Comparison of ENCODE assay signal across 8 cellular contexts in genomic region chr11:65917077-65917433, GRCh38. TPM values are rescaled to one million over a fixed set of nuclear protein-coding genes. Genes with fewer than 3 reads are reported as not detected.
DNase-seq lines count a peak whose midpoint lies in the region; ATAC-seq and TF ChIP-seq lines count a peak whose summit lies in the region.
"Had no signal": no experiment of that assay in that cellular context is flagged by ENCODE, and none has a peak within 500 bp of the region (broad histone marks: within the 10 kb centered on the region; RNA-seq: fewer than 3 reads in every experiment).

No MANE protein-coding gene starts in this region.

- DNase-seq in CD8-positive, alpha-beta memory T cell, result no peak
- no peak for DNase-seq in activated CD8-positive, alpha-beta T cell treated with anti-CD3 and anti-CD28 coated beads, Interleukin-2, amount 10 ng/mL, durations not matched to agents 7 days and 5 days
- DNase-seq in naive thymus-derived CD8-positive, alpha-beta T cell, result no peak
- DNase-seq in OCI-LY7 (ENCODE audit: low spot score), result no peak
- DNase-seq: HCEC 1CT had no signal

- H3K9me2 ChIP-seq in OCI-LY7 (ENCODE audit: insufficient read depth, low read length), result no peaks in the 10 kb centered on the region

- CTCF ChIA-PET in CD8-positive, alpha-beta memory T cell (lab: Charles Lee), result interaction anchor here (1.0 to 2.5 kb wide), 3 partner anchors 27 to 57 kb away, joined by 3 to 33 read pairs (median 8); partner anchors contain the start of genes CCDC85B, FIBP and MUS81
- CTCF ChIA-PET in activated CD8-positive, alpha-beta T cell treated with anti-CD3 and anti-CD28 coated beads, Interleukin-2, amount 10 ng/mL, durations not matched to agents 7 days and 5 days (lab: Charles Lee), result interaction anchor here (1.3 to 2.1 kb wide), 4 partner anchors 15 to 31 kb away, joined by 3 to 22 read pairs (median 6); partner anchors contain the start of genes CCDC85B, FIBP and FOSL1
- CTCF ChIA-PET in OCI-LY7 (lab: Charles Lee; ENCODE audit: unreplicated experiment), result no interaction called here

- no peak for TF ChIP-seq CTCF in OCI-LY7 (conservative IDR thresholded peaks at IDR 0.05; ENCODE audit: low read length)

- H3K27ac ChIP-seq in CD8-positive, alpha-beta memory T cell (ENCODE audit: low read depth, low read length), result no peak overlapping the region
- no peak overlapping the region for H3K27ac ChIP-seq in OCI-LY7 (ENCODE audit: low read depth, low read length, poor library complexity, severe bottlenecking)
- H3K27ac ChIP-seq: parathyroid adenoma had no signal

- H3K27me3 ChIP-seq in CD8-positive, alpha-beta memory T cell (ENCODE audit: insufficient read depth, low read length, poor library complexity, severe bottlenecking), result no peaks in the 10 kb centered on the region

- no peak overlapping the region for H3K4me3 ChIP-seq in CD8-positive, alpha-beta memory T cell (ENCODE audit: low read length)
- no peak overlapping the region for H3K4me3 ChIP-seq in OCI-LY7 (ENCODE audit: low read depth, low read length, poor library complexity, severe bottlenecking)

- BruUV-seq in OCI-LY7 (replicated peaks; lab: Mats Ljungman, UMichigan), result no TSS peak

- H3K27ac Mint-ChIP-seq in CD8-positive, alpha-beta memory T cell, result peak overlapping the region in 7 of 8 donors; percentile 46 to 94 (median 78)
- no peak overlapping the region for H3K27ac Mint-ChIP-seq in activated CD8-positive, alpha-beta T cell treated with anti-CD3 and anti-CD28 coated beads, Interleukin-2, amount 10 ng/mL, durations not matched to agents 7 days and 5 days
- peak overlapping the region; percentile 19 to 96 (median 76) for H3K27ac Mint-ChIP-seq in naive thymus-derived CD8-positive, alpha-beta T cell

- peak overlapping the region; percentile 79 to 96 (median 89) for H3K4me3 Mint-ChIP-seq in CD8-positive, alpha-beta memory T cell
- H3K4me3 Mint-ChIP-seq in activated CD8-positive, alpha-beta T cell treated with anti-CD3 and anti-CD28 coated beads, Interleukin-2, amount 10 ng/mL, durations not matched to agents 7 days and 5 days, result peak overlapping the region; percentile 86
- H3K4me3 Mint-ChIP-seq in naive thymus-derived CD8-positive, alpha-beta T cell, result peak overlapping the region; percentile 65 to 96 (median 87)

- no peaks in the 10 kb centered on the region for H3K9me3 Mint-ChIP-seq in CD8-positive, alpha-beta memory T cell
- H3K9me3 Mint-ChIP-seq in activated CD8-positive, alpha-beta T cell treated with anti-CD3 and anti-CD28 coated beads, Interleukin-2, amount 10 ng/mL, durations not matched to agents 7 days and 5 days (ENCODE audit: insufficient read depth), result no peaks in the 10 kb centered on the region
- no peaks in the 10 kb centered on the region for H3K9me3 Mint-ChIP-seq in naive thymus-derived CD8-positive, alpha-beta T cell

- no peaks in the 10 kb centered on the region for H3K9me3 ChIP-seq in CD8-positive, alpha-beta memory T cell (ENCODE audit: low read length)
- H3K9me3 ChIP-seq in OCI-LY7 (ENCODE audit: low read length), result no peaks in the 10 kb centered on the region

- H3K36me3 Mint-ChIP-seq in CD8-positive, alpha-beta memory T cell, result peaks cover 0 to 32% (median 3%) of the 10 kb centered on the region in 3 donors
- H3K36me3 Mint-ChIP-seq in activated CD8-positive, alpha-beta T cell treated with anti-CD3 and anti-CD28 coated beads, Interleukin-2, amount 10 ng/mL, durations not matched to agents 7 days and 5 days (ENCODE audit: low read depth), result peaks cover 25% of the 10 kb centered on the region
- peaks cover 0 to 19% (median 0%) of the 10 kb centered on the region in 3 donors for H3K36me3 Mint-ChIP-seq in naive thymus-derived CD8-positive, alpha-beta T cell

- H3K4me1 ChIP-seq in CD8-positive, alpha-beta memory T cell (ENCODE audit: insufficient read depth, low read length), result peaks cover 38% of the 10 kb centered on the region
- peaks cover 22% of the 10 kb centered on the region for H3K4me1 ChIP-seq in OCI-LY7 (ENCODE audit: insufficient read depth, low read length, poor library complexity, severe bottlenecking)
- H3K4me1 ChIP-seq: parathyroid adenoma had no signal

- no peak overlapping the region for H2AFZ ChIP-seq in OCI-LY7 (ENCODE audit: low read length)
- H2AFZ ChIP-seq: parathyroid adenoma had no signal

- peaks cover 6% of the 10 kb centered on the region for H3K36me3 ChIP-seq in CD8-positive, alpha-beta memory T cell (ENCODE audit: insufficient read depth, low read length)
- no peaks in the 10 kb centered on the region for H3K36me3 ChIP-seq in OCI-LY7 (ENCODE audit: insufficient read depth, low read length)

- H3K27me3 Mint-ChIP-seq in CD8-positive, alpha-beta memory T cell, result peaks cover 0 to 3% of the 10 kb centered on the region in 2 donors
- H3K27me3 Mint-ChIP-seq in activated CD8-positive, alpha-beta T cell treated with anti-CD3 and anti-CD28 coated beads, Interleukin-2, amount 10 ng/mL, durations not matched to agents 7 days and 5 days (ENCODE audit: low read depth), result no peaks in the 10 kb centered on the region
- no peaks in the 10 kb centered on the region for H3K27me3 Mint-ChIP-seq in naive thymus-derived CD8-positive, alpha-beta T cell

- no peak overlapping the region for H3K4me2 ChIP-seq in OCI-LY7 (ENCODE audit: low read length)

- intact Hi-C loops in OCI-LY7 (cut with micrococcal nuclease; ENCODE audit: unreplicated experiment), result no loop called here

- no peaks in the 10 kb centered on the region for H4K20me1 ChIP-seq in OCI-LY7 (ENCODE audit: insufficient read depth, low read length)

- POLR2A ChIA-PET in CD8-positive, alpha-beta memory T cell (lab: Charles Lee), result interaction anchor here (0.5 to 2.3 kb wide), 2 partner anchors 24 to 137 kb away, joined by 3 to 11 read pairs; no protein-coding TSS in a partner anchor
- POLR2A ChIA-PET in activated CD8-positive, alpha-beta T cell treated with anti-CD3 and anti-CD28 coated beads, Interleukin-2, amount 10 ng/mL, durations not matched to agents 7 days and 5 days (lab: Charles Lee), result interaction anchor here (0.9 to 2.3 kb wide), 5 partner anchors 8 to 57 kb away, joined by 3 to 18 read pairs (median 7); partner anchors contain the start of genes CCDC85B and MUS81
- POLR2A ChIA-PET in naive thymus-derived CD8-positive, alpha-beta T cell (lab: Charles Lee), result interaction anchor here (2.0 to 7.7 kb wide), 6 partner anchors 11 to 254 kb away, joined by 7 to 183 read pairs (median 22); partner anchors contain the start of genes CCDC85B, FIBP, FOSL1 and MUS81
- POLR2A ChIA-PET in OCI-LY7 (lab: Charles Lee), result no interaction called here

- peaks cover 11% of the 10 kb centered on the region; the same call in 1 of the 2 replicates for H3K79me2 ChIP-seq in OCI-LY7 (ENCODE audit: insufficient read depth, low read depth, low read length)

- H3K4me1 Mint-ChIP-seq in CD8-positive, alpha-beta memory T cell, result peaks cover 22 to 49% (median 27%) of the 10 kb centered on the region in 3 donors
- peaks cover 34% of the 10 kb centered on the region for H3K4me1 Mint-ChIP-seq in activated CD8-positive, alpha-beta T cell treated with anti-CD3 and anti-CD28 coated beads, Interleukin-2, amount 10 ng/mL, durations not matched to agents 7 days and 5 days (ENCODE audit: low read depth)
- H3K4me1 Mint-ChIP-seq in naive thymus-derived CD8-positive, alpha-beta T cell, result peaks cover 17 to 51% (median 42%) of the 10 kb centered on the region in 4 donors

- ATAC-seq in activated CD8-positive, alpha-beta T cell treated with anti-CD3 and anti-CD28 coated beads, Interleukin-2, amount 10 ng/mL, durations not matched to agents 7 days and 5 days, result no peak
- no peak for ATAC-seq in naive thymus-derived CD8-positive, alpha-beta T cell
- ATAC-seq in HG03025 (IDR thresholded peaks at IDR 0.05; ENCODE audit: low FRiP score, unreplicated experiment) (no peak), GM21367 (IDR thresholded peaks at IDR 0.05; ENCODE audit: unreplicated experiment) (no peak)

RNA-seq across cellular contexts. Expression of gene C11orf68, which starts 1.8 kb away (rescaled TPM):
- 10 to 100 TPM; 18.7 to 21.4 TPM for total RNA-seq in CD8-positive, alpha-beta memory T cell
- polyA plus RNA-seq in CD8-positive, alpha-beta memory T cell, result 70.3 TPM
- 10 to 100 TPM; 28.4 to 28.5 TPM for total RNA-seq in activated CD8-positive, alpha-beta T cell treated with anti-CD3 and anti-CD28 coated beads, Interleukin-2, amount 10 ng/mL, durations not matched to agents 7 days and 5 days
- 10 to 100 TPM; 53.5 to 57.8 TPM for total RNA-seq in naive thymus-derived CD8-positive, alpha-beta T cell
- polyA plus RNA-seq in naive thymus-derived CD8-positive, alpha-beta T cell, result 10 to 100 TPM; 46.0 to 82.2 (median 67.3) TPM
- total RNA-seq in OCI-LY7 (2014; rRNA removed; shearing (Covaris generic)), result 10.7 and 11.7 TPM in 2 replicates
- 26.2 and 28.1 TPM in 2 replicates for total RNA-seq in OCI-LY7 (2022)

RNA-seq across cellular contexts. Expression of gene DRAP1, which starts 2.2 kb away (rescaled TPM):
- 100 to 1,000 TPM in 1 of 2 experiments, 10 to 100 TPM in 1; 94.6 to 103 TPM for total RNA-seq in CD8-positive, alpha-beta memory T cell
- 115 TPM for polyA plus RNA-seq in CD8-positive, alpha-beta memory T cell
- total RNA-seq in activated CD8-positive, alpha-beta T cell treated with anti-CD3 and anti-CD28 coated beads, Interleukin-2, amount 10 ng/mL, durations not matched to agents 7 days and 5 days, result 100 to 1,000 TPM; 219 to 240 TPM
- total RNA-seq in naive thymus-derived CD8-positive, alpha-beta T cell, result 10 to 100 TPM; 73.1 to 75.8 TPM
- 100 to 1,000 TPM; 103 to 112 (median 110) TPM for polyA plus RNA-seq in naive thymus-derived CD8-positive, alpha-beta T cell
- total RNA-seq in OCI-LY7 (2014; rRNA removed; shearing (Covaris generic)), result 93.2 and 110 TPM in 2 replicates
- total RNA-seq in OCI-LY7 (2022), result 68.2 and 81.2 TPM in 2 replicates

RNA-seq across cellular contexts. Expression of gene FOSL1, which starts 16.9 kb away (rescaled TPM):
- 10 to 100 TPM; 26.4 to 26.9 TPM for total RNA-seq in CD8-positive, alpha-beta memory T cell
- polyA plus RNA-seq in CD8-positive, alpha-beta memory T cell, result 0.51 TPM
- 1 to 10 TPM; 2.3 to 3.8 TPM for total RNA-seq in activated CD8-positive, alpha-beta T cell treated with anti-CD3 and anti-CD28 coated beads, Interleukin-2, amount 10 ng/mL, durations not matched to agents 7 days and 5 days
- not detected for total RNA-seq in naive thymus-derived CD8-positive, alpha-beta T cell
- polyA plus RNA-seq in naive thymus-derived CD8-positive, alpha-beta T cell, result under 1 TPM in 2 of 3 donors, not detected in 1; 0.17 to 0.22 TPM
- 0.88 TPM in 1 of 2 replicates, not detected in the other for total RNA-seq in OCI-LY7 (2014; rRNA removed; shearing (Covaris generic))
- 0.52 TPM in 1 of 2 replicates, not detected in the other for total RNA-seq in OCI-LY7 (2022)

RNA-seq across cellular contexts. Expression of gene CCDC85B, which starts 26.6 kb away (rescaled TPM):
- total RNA-seq in CD8-positive, alpha-beta memory T cell, result 10 to 100 TPM; 81.3 to 86.7 TPM
- 94.4 TPM for polyA plus RNA-seq in CD8-positive, alpha-beta memory T cell
- 10 to 100 TPM; 82.6 to 84.0 TPM for total RNA-seq in activated CD8-positive, alpha-beta T cell treated with anti-CD3 and anti-CD28 coated beads, Interleukin-2, amount 10 ng/mL, durations not matched to agents 7 days and 5 days
- total RNA-seq in naive thymus-derived CD8-positive, alpha-beta T cell, result 10 to 100 TPM; 25.8 to 29.5 TPM
- 10 to 100 TPM; 77.2 to 83.6 (median 83.0) TPM for polyA plus RNA-seq in naive thymus-derived CD8-positive, alpha-beta T cell
- total RNA-seq in OCI-LY7 (2014; rRNA removed; shearing (Covaris generic)), result 72.7 and 76.7 TPM in 2 replicates
- total RNA-seq in OCI-LY7 (2022), result 49.0 and 64.1 TPM in 2 replicates

RNA-seq across cellular contexts. Expression of gene TSGA10IP, which starts 28.2 kb away (rescaled TPM):
- not detected for total RNA-seq in CD8-positive, alpha-beta memory T cell
- not detected for polyA plus RNA-seq in CD8-positive, alpha-beta memory T cell
- not detected for total RNA-seq in activated CD8-positive, alpha-beta T cell treated with anti-CD3 and anti-CD28 coated beads, Interleukin-2, amount 10 ng/mL, durations not matched to agents 7 days and 5 days
- not detected for total RNA-seq in naive thymus-derived CD8-positive, alpha-beta T cell
- not detected for polyA plus RNA-seq in naive thymus-derived CD8-positive, alpha-beta T cell
- total RNA-seq in OCI-LY7 (2014; rRNA removed; shearing (Covaris generic)), result not detected in 2 replicates
- total RNA-seq in OCI-LY7 (2022), result not detected in 2 replicates

Comparison
In these comparisons a context has a peak if more than half of its experiments do, and no peak if none do; other contexts are left out.
1. RNA of gene FOSL1, which starts 16.9 kb away (total RNA-seq): 26.4 to 26.9 TPM in CD8-positive, alpha-beta memory T cell; 2.3 to 3.8 TPM in activated CD8-positive, alpha-beta T cell treated with anti-CD3 and anti-CD28 coated beads, Interleukin-2, amount 10 ng/mL, durations not matched to agents 7 days and 5 days, 0.52 to 0.88 TPM in OCI-LY7 and not detected in naive thymus-derived CD8-positive, alpha-beta T cell; every median in the first group is over 4 times any median in the second.
2. Peak in every context shown above with its lines, with median percentiles within 50 percentile points of each other: H3K4me3 Mint-ChIP-seq.